Comparison of ENCODE assay signal across 8 cellular contexts in the genomic region with DNA sequence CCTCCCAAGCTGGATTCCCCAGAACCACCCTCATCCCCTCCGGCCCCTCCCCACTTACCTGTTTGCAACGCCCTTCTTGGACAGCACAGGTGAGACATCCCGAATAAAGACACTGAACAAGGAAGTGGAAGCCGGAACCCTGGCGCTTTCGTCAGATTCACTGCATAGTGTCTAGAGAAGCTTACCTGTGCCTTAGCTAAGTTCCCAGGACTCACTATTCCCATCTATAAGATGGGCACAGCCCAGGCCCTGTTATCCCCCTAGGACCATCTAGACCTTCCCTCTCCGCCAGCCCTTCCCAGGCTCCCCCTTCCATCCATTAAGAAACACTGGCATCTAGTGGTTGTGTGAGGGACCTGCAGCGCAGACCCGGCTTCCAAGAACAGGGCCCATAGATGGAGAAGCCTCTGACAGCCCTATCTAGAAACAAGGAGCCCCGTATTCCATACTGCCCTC. TPM values are rescaled to one million over a fixed set of nuclear protein-coding genes. Genes with fewer than 3 reads are reported as not detected.
DNase-seq lines count a peak whose midpoint lies in the region; ATAC-seq and TF ChIP-seq lines count a peak whose summit lies in the region.

No MANE protein-coding gene starts in this region.

- H3K9me2 ChIP-seq in MM.1S (replicated peaks; ENCODE audit: insufficient read depth, low read length), result no peaks in the 10 kb centered on the region

- no peaks in the 10 kb centered on the region for H3K36me3 ChIP-seq in MM.1S (replicated peaks; ENCODE audit: insufficient read depth, low read length)
- H3K36me3 ChIP-seq in right atrium auricular region, result no peaks in the 10 kb centered on the region

- ATAC-seq in GM21360 (IDR thresholded peaks at IDR 0.05; ENCODE audit: unreplicated experiment), result no peak
- ATAC-seq in GM18511 (IDR thresholded peaks at IDR 0.05; ENCODE audit: unreplicated experiment), result no peak

- H3K4me1 ChIP-seq in MM.1S (ENCODE audit: low read length), result no peaks in the 10 kb centered on the region
- no peaks in the 10 kb centered on the region for H3K4me1 ChIP-seq in right atrium auricular region

- no peaks in the 10 kb centered on the region for H3K79me2 ChIP-seq in MM.1S (ENCODE audit: low read length)

- no peak overlapping the region for H3K9ac ChIP-seq in MM.1S (ENCODE audit: low read length)

- TF ChIP-seq CTCF in MM.1S (IDR thresholded peaks at IDR 0.05; ENCODE audit: low read length) (peak; percentile 83), right atrium auricular region (IDR thresholded peaks at IDR 0.05) (peak; percentile 67 to 81), retinal pigment epithelial cell (conservative IDR thresholded peaks at IDR 0.05; ENCODE audit: low read depth, low read length) (peak; percentile 92)

- no peak overlapping the region for H3K4me2 ChIP-seq in MM.1S (ENCODE audit: low read depth, low read length)

- H3K27me3 ChIP-seq in MM.1S (replicated peaks; ENCODE audit: insufficient read depth, low read length) (peaks cover 81% of the 10 kb centered on the region), right atrium auricular region (no peaks in the 10 kb centered on the region)

- H3K27ac ChIP-seq in MM.1S (ENCODE audit: low read length) (no peak overlapping the region), right atrium auricular region (no peak overlapping the region)

- no peak overlapping the region for H3K4me3 ChIP-seq in MM.1S (ENCODE audit: low read length)
- no peak overlapping the region for H3K4me3 ChIP-seq in right atrium auricular region
- H3K4me3 ChIP-seq in retinal pigment epithelial cell (ENCODE audit: low read length), result no peak overlapping the region

- H3K9me3 ChIP-seq in MM.1S (replicated peaks; ENCODE audit: insufficient read depth, low read length) (no peaks in the 10 kb centered on the region), right atrium auricular region (no peaks in the 10 kb centered on the region)

- H2AFZ ChIP-seq in MM.1S (ENCODE audit: low read length), result no peak overlapping the region

- DNase-seq in GM03348 (ENCODE audit: low spot score) (peak; percentile 85), MM.1S (peak; percentile 37), SHP77 treated with DMSO at 0.1 percent for 48 hours (lab: John Stamatoyannopoulos, UW) (peak; percentile 70), amniotic epithelial cell (ENCODE audit: low read depth) (peak; percentile 55), right atrium auricular region (ENCODE audit: low spot score) (peak; percentile 63), retinal pigment epithelial cell (ENCODE audit: low read depth) (no peak)

- no peaks in the 10 kb centered on the region for H4K20me1 ChIP-seq in MM.1S (ENCODE audit: insufficient read depth, low read length)

- H3F3A ChIP-seq in MM.1S (ENCODE audit: insufficient read depth, low read length), result no peaks in the 10 kb centered on the region

RNA-seq across cellular contexts. Expression of gene RPL38, which starts 26.9 kb away (rescaled TPM):
- 100 to 1,000 TPM; 212 to 310 TPM for total RNA-seq in right atrium auricular region

RNA-seq across cellular contexts. Expression of gene TTYH2, which starts 36.8 kb away (rescaled TPM):
- total RNA-seq in right atrium auricular region, result 10 to 100 TPM; 18.2 to 26.0 TPM
